9 cellular contexts compared by ENCODE assay signal in the genomic region with DNA sequence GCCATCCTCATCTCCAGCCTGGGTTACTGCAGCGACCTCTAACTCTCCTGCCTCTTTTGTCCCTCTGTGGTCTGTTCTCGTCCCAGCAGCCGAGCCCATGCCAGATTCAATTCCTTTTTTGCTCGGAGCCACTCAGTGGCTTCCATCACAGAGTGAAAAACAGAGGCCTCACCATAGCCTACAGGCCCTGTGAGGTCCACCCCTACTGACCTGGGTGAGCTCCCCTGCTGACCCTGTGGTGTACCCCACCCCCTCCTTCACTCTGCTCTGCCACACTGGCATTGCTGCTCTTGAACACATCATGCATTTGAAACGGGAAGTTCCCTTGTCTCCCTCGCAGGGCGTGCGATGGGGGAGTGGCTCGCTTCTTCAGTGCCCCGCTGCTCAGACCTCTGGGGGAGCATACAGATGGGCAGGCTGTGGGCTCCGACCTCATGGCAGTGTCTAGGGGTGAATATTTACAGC. TPM values are rescaled to one million over a fixed set of nuclear protein-coding genes. Genes with fewer than 3 reads are reported as not detected.
DNase-seq lines count a peak whose midpoint lies in the region; ATAC-seq and TF ChIP-seq lines count a peak whose summit lies in the region.
"Had no signal": no experiment of that assay in that cellular context is flagged by ENCODE, and none has a peak within 500 bp of the region (broad histone marks: within the 10 kb centered on the region; RNA-seq: fewer than 3 reads in every experiment).

No MANE protein-coding gene starts in this region.

- intact Hi-C loops in heart left ventricle (cut with DNase I) = loop anchor here in 1 of 10 donors (5.0 kb wide), 1 partner anchor 93 kb away; the partner anchor contains the start of gene RAD9A
- intact Hi-C loops in ascending aorta (cut with DNase I) = loop anchor here (5.0 kb wide), 1 partner anchor 83 kb away; the partner anchor contains the start of genes PPP1CA and TBC1D10C
- intact Hi-C loops in uterus (cut with DNase I; ENCODE audit: low total_unique reads) = no loop called here

- TF ChIP-seq POLR2A in heart left ventricle (IDR thresholded peaks at IDR 0.05) (no peak), uterus (IDR thresholded peaks at IDR 0.05) (no peak)

- H3K36me3 Mint-ChIP-seq in memory B cell = peaks cover 10% of the 10 kb centered on the region

- H3K27ac ChIP-seq in heart left ventricle (peak overlapping the region in 2 of 12 donors; percentile 16 to 88), right atrium auricular region (no peak overlapping the region), ascending aorta (no peak overlapping the region), uterus (no peak overlapping the region)

- peaks cover 5 to 44% (median 25%) of the 10 kb centered on the region in 12 donors for H3K4me1 ChIP-seq in heart left ventricle
- peaks cover 0 to 34% of the 10 kb centered on the region in 2 donors for H3K4me1 ChIP-seq in right atrium auricular region
- peaks cover 7 to 15% of the 10 kb centered on the region in 2 donors for H3K4me1 ChIP-seq in ascending aorta
- peaks cover 0 to 5% of the 10 kb centered on the region in 2 donors for H3K4me1 ChIP-seq in uterus

- peaks cover 55% of the 10 kb centered on the region for H3K4me1 Mint-ChIP-seq in memory B cell

- H3K4me3 ChIP-seq in heart left ventricle = peak overlapping the region in 1 of 12 donors; percentile 60
- H3K4me3 ChIP-seq in right atrium auricular region = no peak overlapping the region
- peak overlapping the region in 1 of 2 donors; percentile 15 for H3K4me3 ChIP-seq in ascending aorta
- H3K4me3 ChIP-seq in uterus = no peak overlapping the region
- H3K4me3 ChIP-seq: lung had no signal

- ATAC-seq in heart left ventricle = no peak
- peak; percentile 36 for ATAC-seq in memory B cell (ENCODE audit: low read depth)
- no peak for ATAC-seq in HG03135 (IDR thresholded peaks at IDR 0.05; ENCODE audit: unreplicated experiment)

- TF ChIP-seq CTCF in heart left ventricle (IDR thresholded peaks at IDR 0.05) = no peak
- TF ChIP-seq CTCF in right atrium auricular region (IDR thresholded peaks at IDR 0.05) = no peak
- no peak for TF ChIP-seq CTCF in ascending aorta (IDR thresholded peaks at IDR 0.05)
- TF ChIP-seq CTCF in uterus (IDR thresholded peaks at IDR 0.05) = no peak

- H3K4me3 Mint-ChIP-seq in memory B cell = peak overlapping the region; percentile 99

- no peaks in the 10 kb centered on the region for H3K9me3 Mint-ChIP-seq in memory B cell

- H3K9me3 ChIP-seq in heart left ventricle = no peaks in the 10 kb centered on the region
- no peaks in the 10 kb centered on the region for H3K9me3 ChIP-seq in right atrium auricular region
- H3K9me3 ChIP-seq in ascending aorta = no peaks in the 10 kb centered on the region
- no peaks in the 10 kb centered on the region for H3K9me3 ChIP-seq in uterus

- H3K27me3 ChIP-seq in heart left ventricle (no peaks in the 10 kb centered on the region), right atrium auricular region (no peaks in the 10 kb centered on the region), ascending aorta (no peaks in the 10 kb centered on the region), uterus (no peaks in the 10 kb centered on the region)

- peak overlapping the region; percentile 92 for H3K27ac Mint-ChIP-seq in memory B cell

- H3K36me3 ChIP-seq in heart left ventricle (peaks cover 0 to 30% (median 22%) of the 10 kb centered on the region in 9 donors), right atrium auricular region (peaks cover 22% of the 10 kb centered on the region), ascending aorta (peaks cover 25 to 28% of the 10 kb centered on the region in 2 donors), uterus (no peaks in the 10 kb centered on the region)

- peak in 3 of 5 donors; percentile 27 to 62 (median 28) for DNase-seq in heart left ventricle
- DNase-seq in right atrium auricular region (ENCODE audit: low spot score) = no peak
- peak; percentile 86 for DNase-seq in activated CD8-positive, alpha-beta memory T cell treated with anti-CD3 and anti-CD28 coated beads, Interleukin-2, amount 50 U/mL, for 48 hours
- peak; percentile 57 to 64 for DNase-seq in memory B cell (ENCODE audit: low spot score in 2 of 2)
- DNase-seq in NCI-H82 treated with DMSO at 0.1 percent for 48 hours (lab: John Stamatoyannopoulos, UW; ENCODE audit: unreplicated experiment) = no peak
- DNase-seq in ascending aorta (ENCODE audit: low spot score in 2 of 2) = no peak
- DNase-seq in uterus = no peak

- WGBS in heart left ventricle, 4 donors = 65 to 79% (median 75%) methylated on average over 11 of the region's 11 CpGs

- H3K27me3 Mint-ChIP-seq in memory B cell = no peaks in the 10 kb centered on the region

RNA-seq across cellular contexts. Expression of gene AIP, which starts 2.1 kb away (rescaled TPM):
- total RNA-seq in heart left ventricle (10 to 100 TPM; 41.7 to 69.2 (median 53.0) TPM), right atrium auricular region (10 to 100 TPM; 49.2 to 78.0 TPM), ascending aorta (116 TPM), uterus (100 to 1,000 TPM in 1 of 4 donors, 10 to 100 TPM in 3; 52.9 to 131 (median 85.5) TPM)
- 10 to 100 TPM; 73.1 to 96.4 TPM for polyA plus RNA-seq in heart left ventricle

RNA-seq across cellular contexts. Expression of gene TMEM134, which starts 15.8 kb away (rescaled TPM):
- total RNA-seq in heart left ventricle (100 to 1,000 TPM in 2 of 9 donors, 10 to 100 TPM in 7; 67.0 to 146 (median 77.2) TPM), right atrium auricular region (100 to 1,000 TPM in 1 of 2 donors, 10 to 100 TPM in 1; 74.4 to 140 TPM), ascending aorta (189 TPM), uterus (10 to 100 TPM in 3 of 4 donors, 1 to 10 TPM in 1; 6.9 to 59.5 (median 36.0) TPM)
- 10 to 100 TPM; 83.6 to 86.8 TPM for polyA plus RNA-seq in heart left ventricle

RNA-seq across cellular contexts. Expression of gene PITPNM1, which starts 20.3 kb away (rescaled TPM):
- 10 to 100 TPM; 24.9 to 69.1 (median 34.3) TPM for total RNA-seq in heart left ventricle
- 10 to 100 TPM; 24.2 to 59.9 TPM for polyA plus RNA-seq in heart left ventricle
- total RNA-seq in right atrium auricular region = 10 to 100 TPM; 10.7 to 30.7 TPM
- total RNA-seq in ascending aorta = 31.8 TPM
- total RNA-seq in uterus = 10 to 100 TPM in 3 of 4 donors, 1 to 10 TPM in 1; 7.9 to 89.7 (median 15.2) TPM

RNA-seq across cellular contexts. Expression of gene CDK2AP2, which starts 23.1 kb away (rescaled TPM):
- total RNA-seq in heart left ventricle (100 to 1,000 TPM in 2 of 9 donors, 10 to 100 TPM in 7; 37.0 to 123 (median 59.3) TPM), right atrium auricular region (10 to 100 TPM; 49.1 to 70.0 TPM), ascending aorta (159 TPM), uterus (10 to 100 TPM in 1 of 4 donors, 1 to 10 TPM in 3; 2.1 to 28.7 (median 6.9) TPM)
- polyA plus RNA-seq in heart left ventricle = 100 to 1,000 TPM in 1 of 2 donors, 10 to 100 TPM in 1; 82.7 to 461 TPM

RNA-seq across cellular contexts. Expression of gene CABP4, which starts 29.7 kb away (rescaled TPM):
- 1 to 10 TPM in 3 of 9 donors, under 1 TPM in 5, not detected in 1; 0.25 to 4.2 (median 0.61) TPM for total RNA-seq in heart left ventricle
- under 1 TPM; 0.44 to 0.57 TPM for polyA plus RNA-seq in heart left ventricle
- total RNA-seq in right atrium auricular region = 1 to 10 TPM in 1 of 2 donors, not detected in 1; 1.3 TPM
- not detected for total RNA-seq in ascending aorta
- total RNA-seq in uterus = 1 to 10 TPM in 1 of 4 donors, under 1 TPM in 1, not detected in 2; 0.67 to 1.9 TPM

Comparison
In these comparisons a context has a peak if more than half of its experiments do, and no peak if none do; other contexts are left out.
1. DNase-seq: peak in heart left ventricle (3 of 5), activated CD8-positive, alpha-beta memory T cell treated with anti-CD3 and anti-CD28 coated beads, Interleukin-2, amount 50 U/mL, for 48 hours (single experiment) and memory B cell (2 of 2); none in right atrium auricular region (single experiment), NCI-H82 treated with DMSO at 0.1 percent for 48 hours (single experiment), ascending aorta (0 of 2) and uterus (0 of 2).